21 cellular contexts compared by ENCODE assay signal in the genomic region with DNA sequence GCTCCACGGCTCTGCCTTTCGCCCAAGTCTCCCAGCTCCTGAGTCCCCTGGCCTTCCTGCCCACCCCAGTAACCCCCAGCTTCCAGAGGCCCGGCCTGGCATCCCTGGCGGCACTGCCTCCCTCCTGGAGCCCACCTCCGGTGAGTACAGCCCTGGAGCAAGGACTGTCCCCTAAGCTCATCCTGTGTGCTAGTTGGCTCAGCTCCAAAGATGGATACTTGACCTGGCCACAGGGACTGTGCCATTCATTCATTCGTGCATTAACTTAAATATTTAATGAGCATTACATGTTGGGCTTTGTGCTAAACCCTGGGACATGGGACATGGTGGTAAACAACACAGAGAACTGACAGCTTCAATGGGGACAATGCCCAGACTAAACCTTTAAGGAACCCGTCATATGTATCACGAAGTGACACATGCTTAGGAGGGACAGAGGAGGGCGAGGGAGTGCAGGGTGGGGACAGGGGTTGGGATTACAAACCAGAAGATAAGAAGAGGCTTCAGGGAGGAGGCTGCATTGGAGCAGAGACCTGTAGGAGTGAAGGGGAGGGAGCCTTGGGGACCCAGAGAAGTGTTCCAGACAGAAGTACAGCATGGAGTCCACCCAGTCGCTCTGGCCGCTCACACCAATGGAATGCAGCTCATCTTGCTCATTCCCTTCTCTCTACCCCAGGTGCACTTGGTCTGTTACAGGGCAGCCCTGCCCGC. TPM values are rescaled to one million over a fixed set of nuclear protein-coding genes. Genes with fewer than 3 reads are reported as not detected.
DNase-seq lines count a peak whose midpoint lies in the region; ATAC-seq, FAIRE-seq and TF ChIP-seq lines count a peak whose summit lies in the region.
"Had no signal": no experiment of that assay in that cellular context is flagged by ENCODE, and none has a peak within 500 bp of the region (broad histone marks: within the 10 kb centered on the region; RNA-seq: fewer than 3 reads in every experiment).

No MANE protein-coding gene starts in this region.

- H3K9me3 ChIP-seq in CD4-positive, CD25-positive, alpha-beta regulatory T cell (ENCODE audit: control insufficient read depth in 2 of 2, low read length in 2 of 2): no peaks in the 10 kb centered on the region
- H3K9me3 ChIP-seq: left ventricle myocardium inferior, sigmoid colon, suprapubic skin had no signal

- POLR2A ChIA-PET in T-cell (lab: Charles Lee): no interaction called here

- no peak for ATAC-seq in CD4-positive, CD25-positive, alpha-beta regulatory T cell (ENCODE audit: low read depth in 2 of 2)
- ATAC-seq in T-cell (replicated peaks in 1 of 4): no peak
- ATAC-seq in GM21367 (IDR thresholded peaks at IDR 0.05; ENCODE audit: unreplicated experiment): no peak
- ATAC-seq: Right ventricle myocardium inferior had no signal

- H3K27me3 Mint-ChIP-seq in CD4-positive, CD25-positive, alpha-beta regulatory T cell: no peaks in the 10 kb centered on the region
- no peaks in the 10 kb centered on the region for H3K27me3 Mint-ChIP-seq in T-cell

- peak overlapping the region in 2 of 3 donors; percentile 62 to 69 for H3K27ac Mint-ChIP-seq in CD4-positive, CD25-positive, alpha-beta regulatory T cell
- no peak overlapping the region for H3K27ac Mint-ChIP-seq in T-cell

- peaks cover 0 to 2% (median 1%) of the 10 kb centered on the region in 4 donors for H3K4me1 Mint-ChIP-seq in CD4-positive, CD25-positive, alpha-beta regulatory T cell
- H3K4me1 Mint-ChIP-seq in T-cell: no peaks in the 10 kb centered on the region

- no peaks in the 10 kb centered on the region for H3K27me3 ChIP-seq in CD4-positive, CD25-positive, alpha-beta regulatory T cell (ENCODE audit: control insufficient read depth, insufficient read depth, low read length)
- H3K27me3 ChIP-seq in bronchial epithelial cell (ENCODE audit: control insufficient read depth, insufficient read depth, low read length): no peaks in the 10 kb centered on the region
- H3K27me3 ChIP-seq: sigmoid colon, suprapubic skin had no signal

- no peaks in the 10 kb centered on the region for H3K9me3 Mint-ChIP-seq in CD4-positive, CD25-positive, alpha-beta regulatory T cell
- no peaks in the 10 kb centered on the region for H3K9me3 Mint-ChIP-seq in T-cell
- H3K9me3 Mint-ChIP-seq: activated naive CD4-positive, alpha-beta T cell treated with anti-CD3 and anti-CD28 coated beads, Interleukin-2, amount 50 U/mL, for 72 hours had no signal

- CTCF ChIA-PET in T-cell (lab: Charles Lee): no interaction called here

- H3K4me3 Mint-ChIP-seq in CD4-positive, CD25-positive, alpha-beta regulatory T cell: peak overlapping the region in 1 of 4 donors; percentile 58
- H3K4me3 Mint-ChIP-seq in T-cell: no peak overlapping the region

- H3K36me3 ChIP-seq in CD4-positive, CD25-positive, alpha-beta regulatory T cell (ENCODE audit: control insufficient read depth, insufficient read depth, low read length): no peaks in the 10 kb centered on the region
- peaks cover 6% of the 10 kb centered on the region for H3K36me3 ChIP-seq in bronchial epithelial cell (ENCODE audit: control insufficient read depth, insufficient read depth, low read length)

- no peak for TF ChIP-seq CTCF in bronchial epithelial cell (IDR thresholded peaks at IDR 0.05; ENCODE audit: insufficient read depth, low read length, severe bottlenecking)

- H3K27ac ChIP-seq in CD4-positive, CD25-positive, alpha-beta regulatory T cell (ENCODE audit: insufficient read depth, low read length, poor library complexity, severe bottlenecking): no peak overlapping the region
- H3K27ac ChIP-seq: sigmoid colon, suprapubic skin had no signal

- FAIRE-seq in bronchial epithelial cell (lab: Jason Lieb, UNC): no peak

- no peaks in the 10 kb centered on the region for H3K4me1 ChIP-seq in CD4-positive, CD25-positive, alpha-beta regulatory T cell (ENCODE audit: control insufficient read depth, insufficient read depth, low read length, poor library complexity, severe bottlenecking)
- H3K4me1 ChIP-seq: sigmoid colon had no signal

- H3K4me3 ChIP-seq in CD4-positive, CD25-positive, alpha-beta regulatory T cell (ENCODE audit: low read depth, low read length): no peak overlapping the region
- H3K4me3 ChIP-seq in bronchial epithelial cell (ENCODE audit: low read depth, low read length): no peak overlapping the region
- H3K4me3 ChIP-seq: left ventricle myocardium inferior, sigmoid colon, suprapubic skin had no signal

- DNase-seq in CD4-positive, CD25-positive, alpha-beta regulatory T cell: no peak
- peak; percentile 35 for DNase-seq in NCI-H226
- peak; percentile 33 for DNase-seq in bronchial epithelial cell (ENCODE audit: low read depth)
- no peak for DNase-seq in T-cell
- no peak for DNase-seq in activated naive CD4-positive, alpha-beta T cell (lab: John Stamatoyannopoulos, UW)
- DNase-seq: activated CD4-positive, alpha-beta T cell treated with anti-CD3 and anti-CD28 coated beads for 48 hours; HCEC 1CT; hypothalamus; left ventricle myocardium inferior; MV-4-11; NCI-H2107; NCI-H748 treated with DMSO at 0.1 percent for 48 hours; sigmoid colon; stimulated activated CD4-positive, alpha-beta T cell treated with anti-CD3 and anti-CD28 coated beads, Interleukin-4, amount 100 ng/mL, for 1 hour; stimulated activated CD8-positive, alpha-beta memory T cell treated with anti-CD3 and anti-CD28 coated beads, Interleukin-4, amount 100 ng/mL, for 48 hours; T-helper 2 cell had no signal

- no peaks in the 10 kb centered on the region for H3K36me3 Mint-ChIP-seq in CD4-positive, CD25-positive, alpha-beta regulatory T cell
- H3K36me3 Mint-ChIP-seq in T-cell: peaks cover 2% of the 10 kb centered on the region

RNA-seq across cellular contexts. Expression of gene OVOL3, which starts 6.9 kb away (rescaled TPM):
- total RNA-seq in CD4-positive, CD25-positive, alpha-beta regulatory T cell: not detected
- not detected for polyA plus RNA-seq in CD4-positive, CD25-positive, alpha-beta regulatory T cell
- total RNA-seq in bronchial epithelial cell: not detected in 2 replicates
- not detected for total RNA-seq in T-cell
- total RNA-seq: activated naive CD4-positive, alpha-beta T cell treated with anti-CD3 and anti-CD28 coated beads, Interleukin-2, amount 50 U/mL, for 72 hours; left ventricle myocardium inferior; osteocyte; Right ventricle myocardium inferior; sigmoid colon; suprapubic skin had no signal
- polyA plus RNA-seq: sigmoid colon had no signal

RNA-seq across cellular contexts. Expression of gene POLR2I, which starts 10.7 kb away (rescaled TPM):
- total RNA-seq in CD4-positive, CD25-positive, alpha-beta regulatory T cell: 29.4 TPM
- polyA plus RNA-seq in CD4-positive, CD25-positive, alpha-beta regulatory T cell: 100 to 1,000 TPM; 128 to 185 (median 160) TPM
- total RNA-seq in bronchial epithelial cell (68.2 and 107 TPM in 2 replicates), T-cell (10 to 100 TPM; 27.4 to 54.8 (median 50.7) TPM)

RNA-seq across cellular contexts. Expression of gene TBCB, which starts 11.3 kb away (rescaled TPM):
- total RNA-seq in CD4-positive, CD25-positive, alpha-beta regulatory T cell: 129 TPM
- polyA plus RNA-seq in CD4-positive, CD25-positive, alpha-beta regulatory T cell: 100 to 1,000 TPM; 235 to 346 (median 289) TPM
- 132 and 152 TPM in 2 replicates for total RNA-seq in bronchial epithelial cell
- 100 to 1,000 TPM; 111 to 179 (median 150) TPM for total RNA-seq in T-cell

RNA-seq across cellular contexts. Expression of gene CAPNS1, which starts 35.9 kb away (rescaled TPM):
- total RNA-seq in CD4-positive, CD25-positive, alpha-beta regulatory T cell: 262 TPM
- polyA plus RNA-seq in CD4-positive, CD25-positive, alpha-beta regulatory T cell: 100 to 1,000 TPM; 105 to 185 (median 140) TPM
- total RNA-seq in bronchial epithelial cell (240 and 418 TPM in 2 replicates), T-cell (100 to 1,000 TPM; 214 to 339 (median 308) TPM)

RNA-seq across cellular contexts. Expression of gene COX7A1, which starts 48.2 kb away (rescaled TPM):
- not detected for total RNA-seq in CD4-positive, CD25-positive, alpha-beta regulatory T cell
- not detected for polyA plus RNA-seq in CD4-positive, CD25-positive, alpha-beta regulatory T cell
- total RNA-seq in bronchial epithelial cell (0.64 and 1.6 TPM in 2 replicates), T-cell (not detected)
- total RNA-seq: activated naive CD4-positive, alpha-beta T cell treated with anti-CD3 and anti-CD28 coated beads, Interleukin-2, amount 50 U/mL, for 72 hours; osteocyte had no signal

Comparison
In these comparisons a context has a peak if more than half of its experiments do, and no peak if none do; other contexts are left out.
1. DNase-seq: peak in NCI-H226 (single experiment) and bronchial epithelial cell (single experiment); none in CD4-positive, CD25-positive, alpha-beta regulatory T cell (0 of 3), T-cell (0 of 34) and activated naive CD4-positive, alpha-beta T cell (0 of 4).
2. H3K27ac Mint-ChIP-seq: peak in CD4-positive, CD25-positive, alpha-beta regulatory T cell (2 of 3); none in T-cell (0 of 2).